In genomic region chrX:153333271-153333670, GRCh38 we compare ENCODE assay signal across 9 cellular contexts. TPM values are rescaled to one million over a fixed set of nuclear protein-coding genes. Genes with fewer than 3 reads are reported as not detected.
DNase-seq lines count a peak whose midpoint lies in the region; ATAC-seq and TF ChIP-seq lines count a peak whose summit lies in the region.
"Had no signal": no experiment of that assay in that cellular context is flagged by ENCODE, and none has a peak within 500 bp of the region (broad histone marks: within the 10 kb centered on the region; RNA-seq: fewer than 3 reads in every experiment).

No MANE protein-coding gene starts in this region.

- no peak for DNase-seq in activated CD4-positive, alpha-beta T cell treated with anti-CD3 and anti-CD28 coated beads, Interleukin-2, amount 10 ng/mL, durations not matched to agents 24 days and 14 days
- DNase-seq in activated CD4-positive, alpha-beta T cell treated with anti-CD3 and anti-CD28 coated beads, Interleukin-2, amount 50 U/mL, for 48 hours, result no peak
- DNase-seq in SJSA1 (ENCODE audit: low read depth in 1 of 2, low spot score in 2 of 2) (peak in 1 of 2 experiments; percentile 11), fibroblast of lung (ENCODE audit: low read depth in 2 of 2) (peak; percentile 39), gastrocnemius medialis (no peak), T-helper 9 cell (no peak)

- H3K27ac Mint-ChIP-seq in activated CD4-positive, alpha-beta T cell treated with anti-CD3 and anti-CD28 coated beads, Interleukin-2, amount 10 ng/mL, durations not matched to agents 24 days and 14 days, result no peak overlapping the region

- peaks cover 31% of the 10 kb centered on the region for H3K4me1 Mint-ChIP-seq in activated CD4-positive, alpha-beta T cell treated with anti-CD3 and anti-CD28 coated beads, Interleukin-2, amount 10 ng/mL, durations not matched to agents 24 days and 14 days

- H3K9me3 Mint-ChIP-seq in activated CD4-positive, alpha-beta T cell treated with anti-CD3 and anti-CD28 coated beads, Interleukin-2, amount 10 ng/mL, durations not matched to agents 24 days and 14 days, result no peaks in the 10 kb centered on the region

- no peaks in the 10 kb centered on the region for H3K9me3 ChIP-seq in SJSA1 (replicated peaks)
- H3K9me3 ChIP-seq in fibroblast of lung (ENCODE audit: control insufficient read depth, insufficient read depth, low read depth, low read length), result no peaks in the 10 kb centered on the region
- no peaks in the 10 kb centered on the region for H3K9me3 ChIP-seq in gastrocnemius medialis

- no peak overlapping the region for H3K9ac ChIP-seq in fibroblast of lung (ENCODE audit: insufficient read depth, low read length)

- no peak for TF ChIP-seq POLR2A in gastrocnemius medialis (IDR thresholded peaks at IDR 0.05)

- peaks cover 3% of the 10 kb centered on the region for H3K27me3 Mint-ChIP-seq in activated CD4-positive, alpha-beta T cell treated with anti-CD3 and anti-CD28 coated beads, Interleukin-2, amount 10 ng/mL, durations not matched to agents 24 days and 14 days

- peaks cover 6% of the 10 kb centered on the region for H3K79me2 ChIP-seq in fibroblast of lung (ENCODE audit: control insufficient read depth, insufficient read depth, low read length)

- in situ Hi-C loops in gastrocnemius medialis (cut with MboI; ENCODE audit: low sequenced_read_pairs in 4 of 4), result loop anchor here in 1 of 4 donors (25.0 kb wide), 1 partner anchor 371 kb away; no protein-coding TSS in a partner anchor

- H3K27me3 ChIP-seq in SJSA1 (replicated peaks) (no peaks in the 10 kb centered on the region; the same call in 1 of the 2 replicates), fibroblast of lung (ENCODE audit: control insufficient read depth, insufficient read depth, low read length) (no peaks in the 10 kb centered on the region), gastrocnemius medialis (no peaks in the 10 kb centered on the region)

- intact Hi-C loops in activated CD4-positive, alpha-beta T cell treated with anti-CD3 and anti-CD28 coated beads, Interleukin-2, amount 10 ng/mL, durations not matched to agents 24 days and 14 days (cut with micrococcal nuclease), result loop anchor here (10.0 kb wide), 2 partner anchors 142 to 1938 kb away; partner anchors contain the start of genes HAUS7 and VMA21
- intact Hi-C loops in gastrocnemius medialis (cut with DNase I; ENCODE audit: low total_unique reads), result loop anchor here (2.0 kb wide), 1 partner anchor 392 kb away; no protein-coding TSS in a partner anchor

- H3K4me2 ChIP-seq in fibroblast of lung (ENCODE audit: extremely low read depth, insufficient read depth, low read length), result peak overlapping the region; percentile 92

- H3K4me3 Mint-ChIP-seq in activated CD4-positive, alpha-beta T cell treated with anti-CD3 and anti-CD28 coated beads, Interleukin-2, amount 10 ng/mL, durations not matched to agents 24 days and 14 days, result peak overlapping the region; percentile 83

- TF ChIP-seq CTCF in fibroblast of lung (conservative IDR thresholded peaks at IDR 0.05 in 1 of 2, IDR thresholded peaks at IDR 0.05 in 1 of 2; ENCODE audit: low read depth in 1 of 2, low read length in 2 of 2), result no peak
- TF ChIP-seq CTCF in gastrocnemius medialis (IDR thresholded peaks at IDR 0.05 in 4 of 5, conservative IDR thresholded peaks at IDR 0.05 in 1 of 5), result no peak

- peak overlapping the region; percentile 85 for H3K4me3 ChIP-seq in SJSA1
- H3K4me3 ChIP-seq in fibroblast of lung (replicated peaks in 1 of 4; ENCODE audit: control extremely low read depth in 1 of 4, insufficient read depth in 1 of 4, low read depth in 3 of 4, low read length in 4 of 4), result peak overlapping the region in 3 of 4 experiments; percentile 35 to 63 (median 52)
- H3K4me3 ChIP-seq in gastrocnemius medialis, result peak overlapping the region in 3 of 4 donors; percentile 48 to 70 (median 63)

- H4K20me1 ChIP-seq in fibroblast of lung (ENCODE audit: control insufficient read depth, extremely low read depth, insufficient read depth, low read length), result no peaks in the 10 kb centered on the region

- no peak overlapping the region for H2AFZ ChIP-seq in fibroblast of lung (ENCODE audit: low read length)

- ATAC-seq in gastrocnemius medialis (no peak), GM18519 (IDR thresholded peaks at IDR 0.05; ENCODE audit: low FRiP score, unreplicated experiment) (no peak), GM21529 (IDR thresholded peaks at IDR 0.05; ENCODE audit: unreplicated experiment) (no peak)

- H3K27ac ChIP-seq in SJSA1 (no peak overlapping the region), fibroblast of lung (ENCODE audit: insufficient read depth, low read length) (peak overlapping the region; percentile 75), gastrocnemius medialis (no peak overlapping the region)

- H3K36me3 Mint-ChIP-seq in activated CD4-positive, alpha-beta T cell treated with anti-CD3 and anti-CD28 coated beads, Interleukin-2, amount 10 ng/mL, durations not matched to agents 24 days and 14 days (ENCODE audit: low read depth), result peaks cover 16% of the 10 kb centered on the region

- H3K4me1 ChIP-seq in SJSA1 (replicated peaks) (peaks cover 7% of the 10 kb centered on the region), fibroblast of lung (ENCODE audit: control insufficient read depth, extremely low read depth, insufficient read depth, low read length) (no peaks in the 10 kb centered on the region), gastrocnemius medialis (peaks cover 0 to 4% of the 10 kb centered on the region in 2 donors)

- H3K36me3 ChIP-seq in SJSA1, result peaks cover 7% of the 10 kb centered on the region
- H3K36me3 ChIP-seq in fibroblast of lung (ENCODE audit: control insufficient read depth, insufficient read depth, low read length), result no peaks in the 10 kb centered on the region
- H3K36me3 ChIP-seq in gastrocnemius medialis, result no peaks in the 10 kb centered on the region

RNA-seq across cellular contexts. Expression of gene ZNF275, which starts 0.7 kb away (rescaled TPM):
- 20.1 and 22.1 TPM in 2 replicates for total RNA-seq in activated CD4-positive, alpha-beta T cell treated with anti-CD3 and anti-CD28 coated beads, Interleukin-2, amount 10 ng/mL, durations not matched to agents 24 days and 14 days
- total RNA-seq in SJSA1 (2014; rRNA removed; shearing (Covaris generic)), result 4.4 and 8.9 TPM in 2 replicates
- total RNA-seq in fibroblast of lung (6.2 and 6.3 TPM in 2 replicates), gastrocnemius medialis (1 to 10 TPM; 4.6 to 7.6 (median 5.0) TPM)
- 11.7 and 12.2 TPM in 2 replicates for polyA plus RNA-seq in fibroblast of lung
- polyA plus RNA-seq in fibroblast of lung (2012), result 5.9 and 8.1 TPM in 2 replicates
- 12.7 and 14.7 TPM in 2 replicates for polyA minus RNA-seq in fibroblast of lung (ENCODE audit: low replicate concordance)

RNA-seq across cellular contexts. Expression of gene PNMA6F, which starts 11.7 kb away (rescaled TPM):
- not detected in 2 replicates for total RNA-seq in activated CD4-positive, alpha-beta T cell treated with anti-CD3 and anti-CD28 coated beads, Interleukin-2, amount 10 ng/mL, durations not matched to agents 24 days and 14 days
- total RNA-seq in SJSA1 (2014; rRNA removed; shearing (Covaris generic)), result not detected in 2 replicates
- not detected in 2 replicates for total RNA-seq in fibroblast of lung
- not detected in 2 replicates for polyA plus RNA-seq in fibroblast of lung
- not detected in 2 replicates for polyA plus RNA-seq in fibroblast of lung (2012)
- not detected in 2 replicates for polyA minus RNA-seq in fibroblast of lung (ENCODE audit: low replicate concordance)
- not detected for total RNA-seq in gastrocnemius medialis
- total RNA-seq: glomerular endothelial cell had no signal

Comparison
In these comparisons a context has a peak if more than half of its experiments do, and no peak if none do; other contexts are left out.
1. DNase-seq: peak in fibroblast of lung (2 of 2); none in activated CD4-positive, alpha-beta T cell treated with anti-CD3 and anti-CD28 coated beads, Interleukin-2, amount 10 ng/mL, durations not matched to agents 24 days and 14 days (single experiment), activated CD4-positive, alpha-beta T cell treated with anti-CD3 and anti-CD28 coated beads, Interleukin-2, amount 50 U/mL, for 48 hours (0 of 2), gastrocnemius medialis (0 of 2) and T-helper 9 cell (single experiment).
2. Peak in every context shown above with its lines, with median percentiles within 50 percentile points of each other: H3K4me3 ChIP-seq.